ENCODE assay signal across 8 cellular contexts in the genomic region with DNA sequence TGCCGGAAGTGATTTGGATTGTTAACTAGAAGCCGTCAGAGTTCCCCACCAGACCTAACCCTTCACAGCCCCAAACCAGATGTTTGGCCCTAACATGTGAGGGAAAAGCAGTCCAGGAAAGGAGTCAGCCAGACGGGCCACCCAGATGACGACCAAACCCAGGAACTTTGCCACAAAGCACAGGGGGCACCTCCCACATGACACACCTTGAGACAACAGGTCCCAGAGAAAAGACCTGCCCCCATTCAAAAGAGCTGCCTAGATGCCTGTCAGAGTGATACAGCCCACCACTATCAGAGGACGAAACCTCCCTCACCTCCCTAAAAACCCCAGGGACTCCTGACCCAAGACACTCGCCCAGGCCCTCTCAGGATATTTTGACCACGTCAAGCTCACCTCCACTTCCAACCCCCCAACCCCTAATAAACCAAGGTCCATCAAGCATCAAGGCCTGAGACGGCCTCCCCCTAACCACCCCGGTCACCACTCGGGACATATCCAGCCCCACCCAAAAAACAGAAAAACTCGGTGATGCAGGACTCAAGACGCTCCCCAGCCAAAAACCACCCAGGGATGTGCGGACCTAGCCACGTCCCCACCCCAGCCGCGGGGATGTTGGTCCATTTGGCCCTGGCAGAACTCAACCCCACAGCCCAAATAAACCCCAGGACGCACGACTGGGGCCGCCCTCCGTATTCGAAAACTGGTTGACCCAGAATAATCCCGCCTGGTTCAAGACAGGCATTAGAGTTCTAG. TPM values are rescaled to one million over a fixed set of nuclear protein-coding genes. Genes with fewer than 3 reads are reported as not detected.
A peak's percentile ranks its signal among the peaks of the same experiment; 100 is the strongest.
DNase-seq lines count a peak whose midpoint lies in the region; ATAC-seq and TF ChIP-seq lines count a peak whose summit lies in the region.

No MANE protein-coding gene starts in this region.

- no peaks in the 10 kb centered on the region for H3K27me3 ChIP-seq in ACC112 (ENCODE audit: insufficient read depth, low read length)
- no peaks in the 10 kb centered on the region for H3K27me3 ChIP-seq in MM.1S (replicated peaks; ENCODE audit: insufficient read depth, low read length)
- peaks cover 4% of the 10 kb centered on the region for H3K27me3 ChIP-seq in mesendoderm (ENCODE audit: insufficient read depth, low read length, poor library complexity)
- H3K27me3 ChIP-seq in uterus, result no peaks in the 10 kb centered on the region

- H3K4me1 ChIP-seq in ACC112 (ENCODE audit: control insufficient read depth, insufficient read depth, low read length, unreplicated experiment) (peaks cover 7% of the 10 kb centered on the region), MM.1S (ENCODE audit: low read length) (no peaks in the 10 kb centered on the region), mesendoderm (ENCODE audit: control insufficient read depth, low read depth, low read length) (peaks cover 8% of the 10 kb centered on the region), uterus (peaks cover 0 to 7% of the 10 kb centered on the region in 2 donors)

- H2AK5ac ChIP-seq in mesendoderm (ENCODE audit: low read length), result no peak overlapping the region

- peak overlapping the region; percentile 96 for H3K56ac ChIP-seq in mesendoderm (ENCODE audit: low read length)

- H3K79me1 ChIP-seq in mesendoderm (ENCODE audit: low read length), result peaks cover 1% of the 10 kb centered on the region

- TF ChIP-seq CTCF in MM.1S (IDR thresholded peaks at IDR 0.05; ENCODE audit: low read length), result no peak
- TF ChIP-seq CTCF in coronary artery (IDR thresholded peaks at IDR 0.05), result no peak
- no peak for TF ChIP-seq CTCF in uterus (IDR thresholded peaks at IDR 0.05)

- H3K79me2 ChIP-seq in ACC112 (ENCODE audit: control insufficient read depth, insufficient read depth, low read length, unreplicated experiment) (peaks cover 19% of the 10 kb centered on the region), MM.1S (ENCODE audit: low read length) (peaks cover 13% of the 10 kb centered on the region), mesendoderm (ENCODE audit: control insufficient read depth, insufficient read depth, low read length) (no peaks in the 10 kb centered on the region)

- WGBS in mesendoderm (ENCODE audit: extremely low coverage, insufficient coverage, low lambda C conversion rate), result no CpG with 5 or more reads among the region's 22 CpGs

- no peak for TF ChIP-seq POLR2A in uterus (IDR thresholded peaks at IDR 0.05)

- no peak overlapping the region for H2BK15ac ChIP-seq in mesendoderm (replicated peaks; ENCODE audit: low read depth)

- H3K23ac ChIP-seq in mesendoderm (ENCODE audit: low read length), result no peak overlapping the region

- H3K27ac ChIP-seq in ACC112 (ENCODE audit: low read depth, low read length), result 0 out of 2 replicates have a peak overlapping the region, but pooled peaks have one; percentile 4
- H3K27ac ChIP-seq in MM.1S (ENCODE audit: low read length), result no peak overlapping the region
- H3K27ac ChIP-seq in coronary artery, result peak overlapping the region; percentile 71 to 89
- no peak overlapping the region for H3K27ac ChIP-seq in mesendoderm (ENCODE audit: low read depth, low read length)
- peak overlapping the region; percentile 77 to 94 for H3K27ac ChIP-seq in uterus

- H4K5ac ChIP-seq in mesendoderm (ENCODE audit: low read length), result no peak overlapping the region

- H3K36me3 ChIP-seq in ACC112 (ENCODE audit: insufficient read depth, low read length), result no peaks in the 10 kb centered on the region
- no peaks in the 10 kb centered on the region for H3K36me3 ChIP-seq in MM.1S (replicated peaks; ENCODE audit: insufficient read depth, low read length)
- no peaks in the 10 kb centered on the region for H3K36me3 ChIP-seq in mesendoderm (ENCODE audit: control insufficient read depth, insufficient read depth, low read length)
- no peaks in the 10 kb centered on the region for H3K36me3 ChIP-seq in uterus

- H2AFZ ChIP-seq in ACC112 (ENCODE audit: low read length, unreplicated experiment) (peak overlapping the region; percentile 96), MM.1S (ENCODE audit: low read length) (peak overlapping the region; percentile 99)

- peak overlapping the region; percentile 88 for H3K4me3 ChIP-seq in ACC112 (ENCODE audit: low read depth, low read length)
- H3K4me3 ChIP-seq in MM.1S (ENCODE audit: low read length), result peak overlapping the region; percentile 87
- peak overlapping the region; percentile 96 for H3K4me3 ChIP-seq in coronary artery
- H3K4me3 ChIP-seq in mesendoderm (ENCODE audit: low read length), result peak overlapping the region; percentile 67
- peak overlapping the region; percentile 72 to 85 for H3K4me3 ChIP-seq in uterus

- no peak overlapping the region for H2BK5ac ChIP-seq in mesendoderm (ENCODE audit: low read length)

- H4K20me1 ChIP-seq in MM.1S (ENCODE audit: insufficient read depth, low read length), result no peaks in the 10 kb centered on the region

- DNase-seq in MM.1S (no peak), coronary artery (ENCODE audit: low spot score) (no peak), mesendoderm (no peak), uterus (no peak), putamen (ENCODE audit: low spot score) (no peak), NCI-H748 treated with DMSO at 0.1 percent for 48 hours (lab: John Stamatoyannopoulos, UW) (no peak)

- H3K4me2 ChIP-seq in MM.1S (ENCODE audit: low read depth, low read length), result peak overlapping the region; percentile 87
- H3K4me2 ChIP-seq in mesendoderm (ENCODE audit: low read length), result peak overlapping the region; percentile 74

- no peaks in the 10 kb centered on the region for H3K9me2 ChIP-seq in MM.1S (replicated peaks; ENCODE audit: insufficient read depth, low read length)

- intact Hi-C loops in uterus (cut with DNase I; ENCODE audit: low total_unique reads), result no loop called here

- no peak overlapping the region for H3K4ac ChIP-seq in mesendoderm (ENCODE audit: low read depth, low read length)

- no peak overlapping the region for H2BK120ac ChIP-seq in mesendoderm (ENCODE audit: low read depth, low read length)

- H3K9ac ChIP-seq in MM.1S (ENCODE audit: low read length) (peak overlapping the region; percentile 72), mesendoderm (ENCODE audit: low read length) (peak overlapping the region; percentile 82)

- peak; percentile 12 for ATAC-seq in GM19455 (IDR thresholded peaks at IDR 0.05; ENCODE audit: unreplicated experiment)

- H4K8ac ChIP-seq in mesendoderm (ENCODE audit: low read depth, low read length), result no peak overlapping the region

- no peaks in the 10 kb centered on the region for H3K9me3 ChIP-seq in MM.1S (replicated peaks; ENCODE audit: insufficient read depth, low read length)
- no peaks in the 10 kb centered on the region for H3K9me3 ChIP-seq in uterus

- H3K18ac ChIP-seq in mesendoderm (ENCODE audit: low read length), result no peak overlapping the region

- no peaks in the 10 kb centered on the region for H3F3A ChIP-seq in MM.1S (ENCODE audit: insufficient read depth, low read length)

RNA-seq across cellular contexts. Expression of a gene that starts 0.7 kb away (rescaled TPM):
- polyA plus RNA-seq in mesendoderm (2013, experiment 1 of 2), result 1.4 TPM
- 1.2 TPM for polyA plus RNA-seq in mesendoderm (2013, experiment 2 of 2)
- 10 to 100 TPM; 11.2 to 20.5 (median 15.1) TPM for total RNA-seq in uterus

RNA-seq across cellular contexts. Expression of a gene that starts 28.3 kb away (rescaled TPM):
- not detected for polyA plus RNA-seq in mesendoderm (2013, experiment 1 of 2)
- 0.01 TPM for polyA plus RNA-seq in mesendoderm (2013, experiment 2 of 2)
- not detected for total RNA-seq in uterus

RNA-seq across cellular contexts. Expression of a gene that starts 37.5 kb away (rescaled TPM):
- polyA plus RNA-seq in mesendoderm (2013, experiment 1 of 2), result 487 TPM
- 482 TPM for polyA plus RNA-seq in mesendoderm (2013, experiment 2 of 2)
- 100 to 1,000 TPM; 108 to 268 (median 133) TPM for total RNA-seq in uterus

Comparison
In these comparisons a context has a peak if more than half of its experiments do, and no peak if none do; other contexts are left out.
1. H3K27ac ChIP-seq: peak in ACC112 (single experiment), coronary artery (2 of 2) and uterus (2 of 2); none in MM.1S (single experiment) and mesendoderm (single experiment).
2. Peak in every context shown above with its lines, with median percentiles within 50 percentile points of each other: H3K4me3 ChIP-seq.